18 cellular contexts compared by ENCODE assay signal in the genomic region with DNA sequence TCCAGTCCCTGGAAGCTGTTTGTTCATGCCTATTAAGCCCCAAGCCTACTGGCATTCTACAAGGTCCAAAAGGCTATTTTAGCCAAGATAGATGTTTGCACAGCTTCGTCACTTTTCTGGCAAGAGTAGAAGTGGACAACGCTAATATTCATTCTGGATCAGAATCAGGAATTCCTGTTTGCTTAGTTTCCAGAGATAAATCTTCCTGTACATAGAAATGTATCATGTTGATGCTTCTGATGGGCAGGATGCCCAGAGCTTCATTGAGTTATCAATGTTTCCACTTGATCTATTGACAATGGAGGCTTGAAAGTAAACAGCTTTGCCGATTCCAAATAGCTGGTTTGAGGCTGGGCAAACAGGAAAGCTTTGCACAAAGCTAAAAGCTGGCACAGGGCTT.
DNase-seq lines count a peak whose midpoint lies in the region; ATAC-seq and TF ChIP-seq lines count a peak whose summit lies in the region.
"Had no signal": no experiment of that assay in that cellular context is flagged by ENCODE, and none has a peak within 500 bp of the region (broad histone marks: within the 10 kb centered on the region; RNA-seq: fewer than 3 reads in every experiment).

No MANE protein-coding gene starts in this region.

- ATAC-seq in RWPE2 (ENCODE audit: low read depth) (peak; percentile 51), GM18907 (IDR thresholded peaks at IDR 0.05; ENCODE audit: unreplicated experiment) (no peak)
- no peak for ATAC-seq in naive thymus-derived CD4-positive, alpha-beta T cell

- no peak overlapping the region for H3K27ac Mint-ChIP-seq in naive thymus-derived CD4-positive, alpha-beta T cell
- H3K27ac Mint-ChIP-seq in CD8-positive, alpha-beta memory T cell, result no peak overlapping the region
- H3K27ac Mint-ChIP-seq: activated CD4-positive, alpha-beta T cell treated with anti-CD3 and anti-CD28 coated beads, Interleukin-2, amount 10 ng/mL, durations not matched to agents 24 days and 14 days; activated naive CD4-positive, alpha-beta T cell treated with anti-CD3 and anti-CD28 coated beads for 36 hours; immature natural killer cell had no signal

- H3K4me1 Mint-ChIP-seq in naive thymus-derived CD4-positive, alpha-beta T cell, result no peaks in the 10 kb centered on the region
- no peaks in the 10 kb centered on the region for H3K4me1 Mint-ChIP-seq in CD8-positive, alpha-beta memory T cell
- H3K4me1 Mint-ChIP-seq: activated CD4-positive, alpha-beta T cell treated with anti-CD3 and anti-CD28 coated beads, Interleukin-2, amount 10 ng/mL, durations not matched to agents 24 days and 14 days; immature natural killer cell had no signal

- no peak overlapping the region for H3K4me3 Mint-ChIP-seq in naive thymus-derived CD4-positive, alpha-beta T cell
- H3K4me3 Mint-ChIP-seq in CD8-positive, alpha-beta memory T cell, result no peak overlapping the region
- H3K4me3 Mint-ChIP-seq: activated CD4-positive, alpha-beta T cell treated with anti-CD3 and anti-CD28 coated beads, Interleukin-2, amount 10 ng/mL, durations not matched to agents 24 days and 14 days; activated naive CD4-positive, alpha-beta T cell treated with anti-CD3 and anti-CD28 coated beads for 36 hours; immature natural killer cell had no signal

- H3K27me3 Mint-ChIP-seq in naive thymus-derived CD4-positive, alpha-beta T cell, result no peaks in the 10 kb centered on the region
- no peaks in the 10 kb centered on the region for H3K27me3 Mint-ChIP-seq in CD8-positive, alpha-beta memory T cell
- H3K27me3 Mint-ChIP-seq: activated CD4-positive, alpha-beta T cell treated with anti-CD3 and anti-CD28 coated beads, Interleukin-2, amount 10 ng/mL, durations not matched to agents 24 days and 14 days had no signal

- no peaks in the 10 kb centered on the region for H3K36me3 ChIP-seq in RWPE2 (ENCODE audit: low read depth)
- no peaks in the 10 kb centered on the region for H3K36me3 ChIP-seq in naive thymus-derived CD4-positive, alpha-beta T cell (ENCODE audit: control insufficient read depth in 2 of 3, insufficient read depth in 3 of 3, low read length in 3 of 3)
- no peaks in the 10 kb centered on the region for H3K36me3 ChIP-seq in CD8-positive, alpha-beta memory T cell (ENCODE audit: insufficient read depth, low read length)
- H3K36me3 ChIP-seq: right atrium auricular region, SJSA1 had no signal

- intact Hi-C loops in naive thymus-derived CD4-positive, alpha-beta T cell (cut with micrococcal nuclease), result no loop called here

- POLR2A ChIA-PET in naive thymus-derived CD4-positive, alpha-beta T cell (lab: Charles Lee), result no interaction called here
- POLR2A ChIA-PET in CD8-positive, alpha-beta memory T cell (lab: Charles Lee), result no interaction called here

- H3K9me3 Mint-ChIP-seq in naive thymus-derived CD4-positive, alpha-beta T cell, result peaks cover 0 to 12% (median 5%) of the 10 kb centered on the region in 11 donors
- peaks cover 3 to 13% (median 11%) of the 10 kb centered on the region in 5 donors for H3K9me3 Mint-ChIP-seq in CD8-positive, alpha-beta memory T cell
- H3K9me3 Mint-ChIP-seq: activated CD4-positive, alpha-beta T cell treated with anti-CD3 and anti-CD28 coated beads, Interleukin-2, amount 10 ng/mL, durations not matched to agents 24 days and 14 days had no signal

- H3K9me3 ChIP-seq in RWPE2 (ENCODE audit: severe bottlenecking), result peaks cover 2% of the 10 kb centered on the region
- H3K9me3 ChIP-seq in naive thymus-derived CD4-positive, alpha-beta T cell (ENCODE audit: control insufficient read depth in 2 of 3, low read length in 3 of 3), result no peaks in the 10 kb centered on the region
- H3K9me3 ChIP-seq in CD8-positive, alpha-beta memory T cell (ENCODE audit: low read length), result no peaks in the 10 kb centered on the region
- H3K9me3 ChIP-seq: right atrium auricular region had no signal

- CTCF ChIA-PET in naive thymus-derived CD4-positive, alpha-beta T cell (lab: Charles Lee), result no interaction called here
- CTCF ChIA-PET in CD8-positive, alpha-beta memory T cell (lab: Charles Lee), result no interaction called here

- H3K27me3 ChIP-seq in RWPE2 (ENCODE audit: insufficient read depth, poor library complexity, severe bottlenecking), result no peaks in the 10 kb centered on the region
- no peaks in the 10 kb centered on the region for H3K27me3 ChIP-seq in naive thymus-derived CD4-positive, alpha-beta T cell (ENCODE audit: control insufficient read depth in 2 of 2, insufficient read depth in 2 of 2, low read length in 2 of 2)
- no peaks in the 10 kb centered on the region for H3K27me3 ChIP-seq in CD8-positive, alpha-beta memory T cell (ENCODE audit: insufficient read depth, low read length, poor library complexity, severe bottlenecking)
- H3K27me3 ChIP-seq: right atrium auricular region, SJSA1 had no signal

- no peak for TF ChIP-seq CTCF in RWPE2 (IDR thresholded peaks at IDR 0.05; ENCODE audit: poor library complexity, severe bottlenecking)

- peak overlapping the region; percentile 35 for H3K27ac ChIP-seq in RWPE2 (ENCODE audit: poor library complexity, severe bottlenecking)
- no peak overlapping the region for H3K27ac ChIP-seq in naive thymus-derived CD4-positive, alpha-beta T cell (ENCODE audit: low read depth, low read length)
- H3K27ac ChIP-seq in CD8-positive, alpha-beta memory T cell (ENCODE audit: low read depth, low read length), result no peak overlapping the region
- H3K27ac ChIP-seq: right atrium auricular region, SJSA1 had no signal

- H3K4me3 ChIP-seq in RWPE2 (ENCODE audit: severe bottlenecking), result no peak overlapping the region
- H3K4me3 ChIP-seq in naive thymus-derived CD4-positive, alpha-beta T cell (ENCODE audit: low read length), result no peak overlapping the region
- H3K4me3 ChIP-seq in CD8-positive, alpha-beta memory T cell (ENCODE audit: low read length), result no peak overlapping the region
- H3K4me3 ChIP-seq: right atrium auricular region, SJSA1 had no signal

- H3K36me3 Mint-ChIP-seq in naive thymus-derived CD4-positive, alpha-beta T cell, result no peaks in the 10 kb centered on the region
- H3K36me3 Mint-ChIP-seq in CD8-positive, alpha-beta memory T cell, result no peaks in the 10 kb centered on the region
- H3K36me3 Mint-ChIP-seq: immature natural killer cell had no signal

- DNase-seq in COR-L47 (lab: John Stamatoyannopoulos, UW), result peak; percentile 4
- DNase-seq in NCI-H128 (lab: John Stamatoyannopoulos, UW; ENCODE audit: unreplicated experiment), result peak; percentile 0
- no peak for DNase-seq in RWPE2 (ENCODE audit: low spot score)
- peak; percentile 41 for DNase-seq in medulla oblongata (ENCODE audit: extremely low spot score)
- DNase-seq in naive thymus-derived CD4-positive, alpha-beta T cell, result no peak
- no peak for DNase-seq in CD8-positive, alpha-beta memory T cell
- no peak for DNase-seq in activated naive CD4-positive, alpha-beta T cell treated with Interleukin-2 at 50 U/mL for 16 hours
- DNase-seq: activated CD4-positive, alpha-beta T cell treated with anti-CD3 and anti-CD28 coated beads, Interleukin-2, amount 10 ng/mL, durations not matched to agents 24 days and 14 days; activated naive CD4-positive, alpha-beta T cell treated with anti-CD3 and anti-CD28 coated beads for 36 hours; activated T-cell treated with anti-CD3 and anti-CD28 coated beads for 4 hours; HCEC 1CT; immature natural killer cell; Kasumi-1; NCI-H1694 treated with DMSO at 0.1 percent for 48 hours; T1000 had no signal

- peaks cover 5% of the 10 kb centered on the region for H3K4me1 ChIP-seq in RWPE2 (ENCODE audit: insufficient read depth, poor library complexity, severe bottlenecking)
- H3K4me1 ChIP-seq in naive thymus-derived CD4-positive, alpha-beta T cell (ENCODE audit: control insufficient read depth in 2 of 2, insufficient read depth in 2 of 2, low read length in 2 of 2), result no peaks in the 10 kb centered on the region
- no peaks in the 10 kb centered on the region for H3K4me1 ChIP-seq in CD8-positive, alpha-beta memory T cell (ENCODE audit: insufficient read depth, low read length)
- H3K4me1 ChIP-seq: right atrium auricular region, SJSA1 had no signal

Comparison
In these comparisons a context has a peak if more than half of its experiments do, and no peak if none do; other contexts are left out.
1. DNase-seq: peak in COR-L47 (single experiment), NCI-H128 (single experiment) and medulla oblongata (single experiment); none in RWPE2 (single experiment), naive thymus-derived CD4-positive, alpha-beta T cell (0 of 9), CD8-positive, alpha-beta memory T cell (0 of 5) and activated naive CD4-positive, alpha-beta T cell treated with Interleukin-2 at 50 U/mL for 16 hours (single experiment).